In the genomic region with DNA sequence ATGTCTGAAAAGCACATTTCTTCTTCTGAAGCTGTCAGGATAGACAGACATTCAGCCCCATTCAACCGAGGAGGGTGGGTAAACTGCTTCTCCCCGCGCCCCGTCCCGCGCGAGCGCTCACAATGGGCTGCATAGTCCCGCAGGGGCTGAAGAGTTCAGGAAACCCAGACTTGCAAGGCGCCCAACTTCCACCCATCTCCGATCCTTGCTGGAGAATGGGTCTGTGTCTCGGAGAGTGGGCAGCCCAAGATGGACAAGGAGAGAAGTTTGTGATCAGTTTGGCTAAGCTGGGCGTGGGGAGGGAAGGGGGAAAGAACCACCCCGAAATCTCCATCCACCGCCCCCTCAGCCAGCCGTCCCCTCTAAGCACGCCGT, we compare ENCODE assay signal across 8 cellular contexts. TPM values are rescaled to one million over a fixed set of nuclear protein-coding genes. Genes with fewer than 3 reads are reported as not detected.
DNase-seq lines count a peak whose midpoint lies in the region; ATAC-seq, FAIRE-seq and TF ChIP-seq lines count a peak whose summit lies in the region.

No MANE protein-coding gene starts in this region.

- no peak for TF ChIP-seq RAD21 in GM12878 (IDR thresholded peaks at IDR 0.05; ENCODE audit: insufficient read depth, low read depth, low read length)

- DNase-seq in NCI-H345 (lab: John Stamatoyannopoulos, UW) (peak; percentile 19), NCI-H345 treated with DMSO at 0.1 percent for 48 hours (lab: John Stamatoyannopoulos, UW; ENCODE audit: unreplicated experiment) (no peak), GM12878 (ENCODE audit: low read depth, low spot score) (no peak), NCI-H2029 (lab: John Stamatoyannopoulos, UW) (no peak)

- no peaks in the 10 kb centered on the region for H3K9me3 ChIP-seq in GM12878 (replicated peaks; ENCODE audit: control insufficient read depth, insufficient read depth, low read length)
- no peaks in the 10 kb centered on the region for H3K9me3 ChIP-seq in iPS-15b (ENCODE audit: control insufficient read depth, insufficient read depth, low read length)
- H3K9me3 ChIP-seq in skeletal muscle satellite cell (replicated peaks; ENCODE audit: low read length) = no peaks in the 10 kb centered on the region

- ATAC-seq in GM12878 (peak; percentile 46), GM21360 (IDR thresholded peaks at IDR 0.05; ENCODE audit: unreplicated experiment) (no peak)

- H3K4me3 ChIP-seq in KMS-11 (IDR thresholded peaks at IDR 0.05; ENCODE audit: insufficient read depth, low read depth, low read length) (peak overlapping the region; percentile 66), GM12878 (peak overlapping the region; percentile 94), iPS-15b (ENCODE audit: low read depth, low read length) (peak overlapping the region; percentile 95), skeletal muscle satellite cell (ENCODE audit: low read length) (peak overlapping the region; percentile 88)

- FAIRE-seq in GM12878 (lab: Jason Lieb, UNC) = no peak

- peaks cover 14% of the 10 kb centered on the region for H3K4me1 ChIP-seq in KMS-11 (ENCODE audit: low read depth, poor library complexity, severe bottlenecking)
- no peaks in the 10 kb centered on the region for H3K4me1 ChIP-seq in GM12878 (ENCODE audit: control insufficient read depth, insufficient read depth, low read length)
- peaks cover 18% of the 10 kb centered on the region for H3K4me1 ChIP-seq in iPS-15b (ENCODE audit: control insufficient read depth, insufficient read depth, low read length)
- peaks cover 10% of the 10 kb centered on the region for H3K4me1 ChIP-seq in skeletal muscle satellite cell (ENCODE audit: control insufficient read depth, insufficient read depth, low read length)

- H3K27me3 ChIP-seq in KMS-11 (ENCODE audit: insufficient read depth, low read depth) (no peaks in the 10 kb centered on the region), GM12878 (replicated peaks in 1 of 2; ENCODE audit: control insufficient read depth in 2 of 2, insufficient read depth in 2 of 2, low read length in 1 of 2) (no peaks in the 10 kb centered on the region), iPS-15b (ENCODE audit: control insufficient read depth, insufficient read depth, low read length) (no peaks in the 10 kb centered on the region), skeletal muscle satellite cell (ENCODE audit: control insufficient read depth, insufficient read depth, low read length) (no peaks in the 10 kb centered on the region)

- H3K27ac ChIP-seq in KMS-11 (no peak overlapping the region), GM12878 (ENCODE audit: control insufficient read depth, insufficient read depth) (no peak overlapping the region)

- RAD21 ChIA-PET in GM12878 (lab: Charles Lee; ENCODE audit: unreplicated experiment) = interaction anchor here (0.6 kb wide), 1 partner anchor 1265 kb away, joined by 3 read pairs; no protein-coding TSS in a partner anchor

- TF ChIP-seq CTCF in KMS-11 (conservative IDR thresholded peaks at IDR 0.05; ENCODE audit: low read depth, low read length) (no peak), GM12878 (IDR thresholded peaks at IDR 0.05 in 2 of 3, conservative IDR thresholded peaks at IDR 0.05 in 1 of 3; ENCODE audit: control insufficient read depth in 2 of 3, extremely low read depth in 1 of 3, insufficient read depth in 1 of 3, low read depth in 3 of 3, low read length in 3 of 3) (no peak)

- H3K9ac ChIP-seq in KMS-11 = peak overlapping the region; percentile 40; the same call in 1 of the 2 replicates
- peak overlapping the region; percentile 34; the same call in 1 of the 2 replicates for H3K9ac ChIP-seq in GM12878 (ENCODE audit: control insufficient read depth, insufficient read depth, low read length)
- H3K9ac ChIP-seq in iPS-15b (ENCODE audit: low read depth, low read length) = peak overlapping the region; percentile 93
- peak overlapping the region; percentile 84 for H3K9ac ChIP-seq in skeletal muscle satellite cell (ENCODE audit: low read depth, low read length)

- under 1% methylated on average over 18 of the region's 18 CpGs for WGBS in GM12878 (ENCODE audit: insufficient coverage, insufficient replicate concordance, low lambda C conversion rate, missing lambda C conversion rate)

- CTCF ChIA-PET in GM12878 (lab: Yijun Ruan, JAX) = interaction anchor here (0.6 to 1.0 kb wide), 2 partner anchors 50 to 1046 kb away, joined by 3 to 5 read pairs; no protein-coding TSS in a partner anchor

- no peak for TF ChIP-seq POLR2A in GM12878 (IDR thresholded peaks at IDR 0.05; ENCODE audit: low read depth, low read length)

- no peak for TF ChIP-seq EP300 in GM12878 (IDR thresholded peaks at IDR 0.05; ENCODE audit: borderline replicate concordance in 1 of 2, control insufficient read depth in 1 of 2, low read depth in 2 of 2, low read length in 2 of 2)

- peak overlapping the region; percentile 98 for H2AFZ ChIP-seq in KMS-11 (ENCODE audit: low read depth)
- H2AFZ ChIP-seq in GM12878 (ENCODE audit: control insufficient read depth, low read depth, low read length) = peak overlapping the region; percentile 95

- POLR2A ChIA-PET in GM12878 (lab: Charles Lee) = no interaction called here

- SMC1A ChIA-PET in GM12878 (lab: Charles Lee; ENCODE audit: uncharacterized antibody, unreplicated experiment) = no interaction called here

- H4K20me1 ChIP-seq in KMS-11 (ENCODE audit: insufficient read depth) (no peaks in the 10 kb centered on the region), GM12878 (ENCODE audit: control insufficient read depth, insufficient read depth) (no peaks in the 10 kb centered on the region)

- H3K36me3 ChIP-seq in KMS-11 (ENCODE audit: insufficient read depth) (no peaks in the 10 kb centered on the region), GM12878 (ENCODE audit: control insufficient read depth in 2 of 2, insufficient read depth in 2 of 2, low read length in 1 of 2) (no peaks in the 10 kb centered on the region), iPS-15b (ENCODE audit: control insufficient read depth, insufficient read depth, low read length) (no peaks in the 10 kb centered on the region), skeletal muscle satellite cell (ENCODE audit: insufficient read depth, low read length) (no peaks in the 10 kb centered on the region)

- in situ Hi-C loops in GM12878 (cut with MboI) = no loop called here

- intact Hi-C loops in GM12878 (cut with micrococcal nuclease; ENCODE audit: unreplicated experiment) = loop anchor here (5.0 kb wide), 1 partner anchor 394 kb away; no protein-coding TSS in a partner anchor

- BruUV-seq in GM12878 (replicated peaks; lab: Mats Ljungman, UMichigan) = no TSS peak

- peak overlapping the region; percentile 80 for H3K4me2 ChIP-seq in KMS-11
- H3K4me2 ChIP-seq in GM12878 (ENCODE audit: control insufficient read depth, insufficient read depth) = peak overlapping the region; percentile 84
- peak overlapping the region; percentile 87 for H3K4me2 ChIP-seq in skeletal muscle satellite cell (ENCODE audit: low read length)

- H3K79me2 ChIP-seq in KMS-11 (ENCODE audit: insufficient read depth, low read depth) (no peaks in the 10 kb centered on the region), GM12878 (ENCODE audit: control insufficient read depth, insufficient read depth, low read length) (no peaks in the 10 kb centered on the region)

TF ChIP-seq in GM12878, 131 proteins besides CTCF, POLR2A, EP300 and RAD21 (continues in another document):
- TF ChIP-seq, protein P1, sequence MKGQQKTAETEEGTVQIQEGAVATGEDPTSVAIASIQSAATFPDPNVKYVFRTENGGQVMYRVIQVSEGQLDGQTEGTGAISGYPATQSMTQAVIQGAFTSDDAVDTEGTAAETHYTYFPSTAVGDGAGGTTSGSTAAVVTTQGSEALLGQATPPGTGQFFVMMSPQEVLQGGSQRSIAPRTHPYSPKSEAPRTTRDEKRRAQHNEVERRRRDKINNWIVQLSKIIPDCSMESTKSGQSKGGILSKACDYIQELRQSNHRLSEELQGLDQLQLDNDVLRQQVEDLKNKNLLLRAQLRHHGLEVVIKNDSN (IDR thresholded peaks at IDR 0.05; ENCODE audit: borderline replicate concordance, extremely low read length, insufficient read depth, low read depth, low read length) = no peak
- no peak for TF ChIP-seq NFXL1 (IDR thresholded peaks at IDR 0.05; ENCODE audit: borderline replicate concordance)
- TF ChIP-seq ETV6 (conservative IDR thresholded peaks at IDR 0.05 in 1 of 2, IDR thresholded peaks at IDR 0.05 in 1 of 2; ENCODE audit: borderline replicate concordance in 1 of 2, low read depth in 1 of 2) = no peak
- no peak for TF ChIP-seq RAD51 (IDR thresholded peaks at IDR 0.05)
- no peak for TF ChIP-seq RBBP5 (conservative IDR thresholded peaks at IDR 0.05)
- TF ChIP-seq IRF4 (IDR thresholded peaks at IDR 0.05; ENCODE audit: low read depth, low read length) = no peak

RNA-seq across cellular contexts. Expression of gene AASS, which starts 0.7 kb away (rescaled TPM):
- total RNA-seq in GM12878 (2013; cell fraction: nucleolus; rRNA removed) = 10.8 and 10.9 TPM in 2 replicates
- total RNA-seq in GM12878 (2014; rRNA removed) (0.40 and 0.49 TPM in 2 replicates), GM12878 (2014; rRNA removed; fragmentation: Illumina TruSeq; extraction: Trizol) (0.27 and 0.37 TPM in 2 replicates), GM12878 (2021) (0.35 and 0.54 TPM in 2 replicates)
- polyA plus RNA-seq in GM12878 (2011; ENCODE audit: low read depth) = 1.2 TPM
- polyA plus RNA-seq in GM12878 (2011; rRNA removed) (8.0 and 10.4 TPM in 2 replicates), GM12878 (2014; fragmentation: Illumina TruSeq; extraction: Trizol) (0.29 and 0.50 TPM in 2 replicates), GM12878 (2014; fragmentation: Nextera tagmentation; extraction: Ambion mirVana) (under 1 TPM; 0.09 to 0.11 TPM), GM12878 (2014; rRNA removed) (0.27 and 0.44 TPM in 2 replicates), GM12878 (2016; fragmentation: Nextera tagmentation; extraction: Ambion mirVana) (under 1 TPM; 0.37 to 0.62 TPM)
- 2.9 and 3.1 TPM in 2 replicates for polyA plus RNA-seq in GM12878 (2011; cell fraction: cytosol; rRNA removed)
- 27.7 and 34.8 TPM in 2 replicates for polyA plus RNA-seq in GM12878 (2011; cell fraction: nucleus; rRNA removed)
- 0.97 and 1.7 TPM in 2 replicates for polyA plus RNA-seq in GM12878 (2012)
- polyA minus RNA-seq in GM12878 (2011; rRNA and poly(A)+ RNA removed) = 10.9 and 11.4 TPM in 2 replicates
- 2.6 and 3.1 TPM in 2 replicates for polyA minus RNA-seq in GM12878 (2011; cell fraction: cytosol; rRNA and poly(A)+ RNA removed)
- polyA minus RNA-seq in GM12878 (2011; cell fraction: nucleus; rRNA and poly(A)+ RNA removed) = 15.0 and 17.3 TPM in 2 replicates
- total RNA-seq in skeletal muscle satellite cell (2012; rRNA removed) = 8.5 and 16.2 TPM in 2 replicates

Comparison
In these comparisons a context has a peak if more than half of its experiments do, and no peak if none do; other contexts are left out.
1. H3K9ac ChIP-seq: peak in every context shown above with its lines; median percentile 93 in iPS-15b; 84 in skeletal muscle satellite cell; 40 in KMS-11; 34 in GM12878.